In genomic region chr9:35669331-35670145, GRCh38 we compare ENCODE assay signal across 16 cellular contexts. TPM values are rescaled to one million over a fixed set of nuclear protein-coding genes. Genes with fewer than 3 reads are reported as not detected.
DNase-seq lines count a peak whose midpoint lies in the region; ATAC-seq, FAIRE-seq and TF ChIP-seq lines count a peak whose summit lies in the region.
"Had no signal": no experiment of that assay in that cellular context is flagged by ENCODE, and none has a peak within 500 bp of the region (broad histone marks: within the 10 kb centered on the region; RNA-seq: fewer than 3 reads in every experiment).

No MANE protein-coding gene starts in this region.

- WGBS in K562 (ENCODE audit: insufficient coverage, low coverage, missing lambda C conversion rate) = 44% methylated on average over 5 of the region's 6 CpGs
- WGBS in right lobe of liver (ENCODE audit: insufficient coverage, low coverage, low lambda C conversion rate, missing lambda C conversion rate) = 48% methylated on average over 6 of the region's 6 CpGs

- TF ChIP-seq POLR2A in breast epithelium (IDR thresholded peaks at IDR 0.05) (no peak), K562 (conservative IDR thresholded peaks at IDR 0.05) (no peak), right lobe of liver (IDR thresholded peaks at IDR 0.05) (no peak)

- H3K4me1 ChIP-seq in breast epithelium = no peaks in the 10 kb centered on the region
- H3K4me1 ChIP-seq in K562 (replicated peaks in 1 of 2; ENCODE audit: control insufficient read depth in 2 of 2, insufficient read depth in 2 of 2, low read length in 2 of 2) = peaks cover under 1 to 15% of the 10 kb centered on the region in 2 experiments; a peak in 3 of 5 replicates
- H3K4me1 ChIP-seq in right lobe of liver = peaks cover 0 to 21% (median 5%) of the 10 kb centered on the region in 4 donors

- TF ChIP-seq CTCF in MCF 10A (IDR thresholded peaks at IDR 0.05; ENCODE audit: unreplicated experiment) (no peak), breast epithelium (IDR thresholded peaks at IDR 0.05) (no peak), K562 (IDR thresholded peaks at IDR 0.05 in 2 of 3, conservative IDR thresholded peaks at IDR 0.05 in 1 of 3; ENCODE audit: insufficient read depth in 2 of 3, low read depth in 1 of 3, low read length in 3 of 3) (no peak), right lobe of liver (IDR thresholded peaks at IDR 0.05) (no peak)

- no peaks in the 10 kb centered on the region for H3K9me3 Mint-ChIP-seq in MCF 10A (ENCODE audit: unreplicated experiment)

- H3K36me3 ChIP-seq in breast epithelium (no peaks in the 10 kb centered on the region), K562 (ENCODE audit: control insufficient read depth, insufficient read depth, low read length) (no peaks in the 10 kb centered on the region), right lobe of liver (no peaks in the 10 kb centered on the region)
- H3K36me3 ChIP-seq: tibial artery had no signal

- TF ChIP-seq EP300 in K562 (IDR thresholded peaks at IDR 0.05; ENCODE audit: low read length) = no peak

- TF ChIP-seq RAD21 in K562 (CRISPR knock-in tag; conservative IDR thresholded peaks at IDR 0.05 in 1 of 2, IDR thresholded peaks at IDR 0.05 in 1 of 2) = no peak

- BruUV-seq in MCF 10A (replicated peaks; lab: Mats Ljungman, UMichigan) (no TSS peak), K562 (replicated peaks; lab: Mats Ljungman, UMichigan) (no TSS peak)

- H4K20me1 ChIP-seq in K562 (replicated peaks; ENCODE audit: control insufficient read depth, insufficient read depth, low read length) = no peaks in the 10 kb centered on the region

- no peaks in the 10 kb centered on the region for H3K36me3 Mint-ChIP-seq in MCF 10A (ENCODE audit: insufficient read depth, unreplicated experiment)
- H3K36me3 Mint-ChIP-seq: activated naive CD8-positive, alpha-beta T cell had no signal

- H3K4me3 Mint-ChIP-seq in MCF 10A (ENCODE audit: unreplicated experiment) = no peak overlapping the region
- H3K4me3 Mint-ChIP-seq: activated naive CD8-positive, alpha-beta T cell had no signal

- no peak overlapping the region for H3K4me2 ChIP-seq in K562 (ENCODE audit: insufficient read depth, low read length)

- in situ Hi-C loops in K562 (cut with MboI) = no loop called here

- H2AFZ ChIP-seq in K562 (ENCODE audit: low read depth, low read length) = peak overlapping the region; percentile 63

- POLR2A ChIA-PET in MCF 10A (lab: Yijun Ruan, JAX) = interaction anchor here (0.7 to 1.6 kb wide), 5 partner anchors 10 to 209 kb away, joined by 3 to 6 read pairs (median 3); partner anchors contain the start of genes CREB3 and TLN1
- POLR2A ChIA-PET in K562 (lab: Yijun Ruan, JAX) = interaction anchor here (0.5 to 1.2 kb wide), 3 partner anchors 10 to 21 kb away, joined by 3 to 10 read pairs (median 3); partner anchors contain the start of gene TPM2

- no peaks in the 10 kb centered on the region for H3K27me3 ChIP-seq in breast epithelium
- no peaks in the 10 kb centered on the region for H3K27me3 ChIP-seq in K562 (ENCODE audit: control insufficient read depth in 2 of 2, insufficient read depth in 2 of 2, low read length in 2 of 2)
- no peaks in the 10 kb centered on the region for H3K27me3 ChIP-seq in right lobe of liver
- H3K27me3 ChIP-seq: dorsolateral prefrontal cortex, tibial artery had no signal

- no peak overlapping the region for H3K4me3 ChIP-seq in breast epithelium
- H3K4me3 ChIP-seq in K562 = no peak overlapping the region
- no peak overlapping the region for H3K4me3 ChIP-seq in right lobe of liver
- H3K4me3 ChIP-seq: dorsolateral prefrontal cortex, tibial artery had no signal

- no peaks in the 10 kb centered on the region for H3K27me3 Mint-ChIP-seq in MCF 10A (ENCODE audit: insufficient read depth, unreplicated experiment)
- H3K27me3 Mint-ChIP-seq: activated naive CD8-positive, alpha-beta T cell had no signal

- H3K27ac Mint-ChIP-seq in MCF 10A (ENCODE audit: low read depth, unreplicated experiment) = no peak overlapping the region
- H3K27ac Mint-ChIP-seq: activated naive CD8-positive, alpha-beta T cell had no signal

- no peaks in the 10 kb centered on the region for H3K9me1 ChIP-seq in K562 (ENCODE audit: control insufficient read depth, insufficient read depth, low read length)

- no peaks in the 10 kb centered on the region for H3K9me3 ChIP-seq in breast epithelium
- no peaks in the 10 kb centered on the region for H3K9me3 ChIP-seq in K562 (replicated peaks; ENCODE audit: control insufficient read depth, insufficient read depth, low read depth, low read length)
- H3K9me3 ChIP-seq in right lobe of liver = no peaks in the 10 kb centered on the region
- H3K9me3 ChIP-seq: tibial artery had no signal

- H3K4me1 Mint-ChIP-seq in MCF 10A (ENCODE audit: insufficient read depth, unreplicated experiment) = peaks cover 15% of the 10 kb centered on the region

- intact Hi-C loops in MCF 10A (cut with micrococcal nuclease) (no loop called here), breast epithelium (cut with DNase I; ENCODE audit: low total_unique reads) (no loop called here), K562 (cut with micrococcal nuclease) (loop anchor here (10.0 kb wide), 1 partner anchor 145 kb away; the partner anchor contains the start of genes HINT2 and SPAG8), right lobe of liver (cut with DNase I) (loop anchor here in 1 of 2 donors (10.0 kb wide), 1 partner anchor 55 kb away; no protein-coding TSS in a partner anchor)

- H3K27ac ChIP-seq in breast epithelium (peak overlapping the region in 1 of 2 donors; percentile 27), K562 (ENCODE audit: extremely low read depth, low read depth, low read length) (no peak overlapping the region), right lobe of liver (peak overlapping the region; percentile 11 to 49 (median 20))
- H3K27ac ChIP-seq: dorsolateral prefrontal cortex, tibial artery had no signal

- CTCF ChIA-PET in MCF 10A (lab: Yijun Ruan, JAX) (interaction anchor here (0.6 to 3.9 kb wide), 7 partner anchors 11 to 143 kb away, joined by 3 to 24 read pairs (median 3); partner anchors contain the start of genes CCDC107 and RMRP), K562 (lab: Yijun Ruan, JAX; ENCODE audit: low intra/inter-chr PET ratio) (no interaction called here)

- H3K79me2 ChIP-seq in K562 (ENCODE audit: control insufficient read depth, insufficient read depth, low read length) = peaks cover 4% of the 10 kb centered on the region

- peak; percentile 38 for DNase-seq in MCF 10A (ENCODE audit: unreplicated experiment)
- DNase-seq in breast epithelium (ENCODE audit: low spot score in 2 of 2) = no peak
- DNase-seq in K562 (ENCODE audit: extremely low read depth in 1 of 4, low spot score in 3 of 4) = no peak
- DNase-seq in right lobe of liver = peak in 2 of 3 donors; percentile 64 to 84
- DNase-seq in hippocampal formation (lab: John Stamatoyannopoulos, UW) = no peak
- no peak for DNase-seq in NCI-H2171 (lab: John Stamatoyannopoulos, UW)
- DNase-seq in GM19239 (ENCODE audit: insufficient read length, low spot score) = no peak
- DNase-seq: dorsolateral prefrontal cortex, GDM1, NCI-H1694, tibial artery had no signal

- no peak overlapping the region; a peak in 1 of 4 replicates for H3K9ac ChIP-seq in K562 (ENCODE audit: insufficient read depth in 1 of 2, low read depth in 2 of 2, low read length in 2 of 2)

- ATAC-seq in K562 (no peak), right lobe of liver (peak; percentile 82 to 86 (median 84)), HG03432 (IDR thresholded peaks at IDR 0.05; ENCODE audit: unreplicated experiment) (no peak)
- ATAC-seq: sciatic nerve had no signal

- FAIRE-seq in K562 (lab: Jason Lieb, UNC) (no peak), GM19239 (lab: Jason Lieb, UNC) (no peak)

RNA-seq across cellular contexts. Expression of gene CA9, which starts 4.2 kb away (rescaled TPM):
- total RNA-seq in MCF 10A (2022) (not detected in 2 replicates), breast epithelium (1 to 10 TPM in 1 of 3 donors, under 1 TPM in 1, not detected in 1; 0.16 to 5.0 TPM), K562 (2014; rRNA removed) (0.36 and 0.45 TPM in 2 replicates), K562 (2014; rRNA removed; fragmentation: Illumina TruSeq; extraction: Trizol) (not detected in 2 replicates), K562 (2015; rRNA removed; fragmentation: Illumina TruSeq; extraction: Trizol) (not detected in 2 replicates), K562 (2021) (0.63 and 0.73 TPM in 2 replicates), right lobe of liver (1 to 10 TPM in 1 of 6 experiments, under 1 TPM in 4, not detected in 1; 0.64 to 1.6 (median 0.93) TPM)
- 3.0 and 11.1 TPM in 2 replicates for total RNA-seq in K562 (2011; cell fraction: chromatin; rRNA removed; ENCODE audit: low replicate concordance)
- total RNA-seq in K562 (2011; cell fraction: nucleolus; rRNA removed) = 11.6 and 14.5 TPM in 2 replicates
- 8.3 and 12.4 TPM in 2 replicates for total RNA-seq in K562 (2011; cell fraction: nucleoplasm; rRNA removed)
- polyA plus RNA-seq in K562 (2011; rRNA removed) (10.6 and 13.0 TPM in 2 replicates), K562 (2014; fragmentation: Illumina TruSeq; extraction: Trizol) (0.15 and 0.24 TPM in 2 replicates), K562 (2014; fragmentation: Nextera tagmentation; extraction: Ambion mirVana) (not detected), K562 (2014; rRNA removed) (0.60 TPM in 1 of 2 replicates, not detected in the other)
- 9.3 and 13.2 TPM in 2 replicates for polyA plus RNA-seq in K562 (2011; cell fraction: cytosol; rRNA removed)
- 9.5 and 15.2 TPM in 2 replicates for polyA plus RNA-seq in K562 (2011; cell fraction: nucleus; rRNA removed)
- 2.4 and 2.7 TPM in 2 replicates for polyA plus RNA-seq in K562 (2012)
- 1.4 and 1.5 TPM in 2 replicates for polyA minus RNA-seq in K562 (2011; rRNA and poly(A)+ RNA removed)
- 3.1 and 4.2 TPM in 2 replicates for polyA minus RNA-seq in K562 (2011; cell fraction: cytosol; rRNA and poly(A)+ RNA removed)
- polyA minus RNA-seq in K562 (2011; cell fraction: nucleus; rRNA and poly(A)+ RNA removed) = 0.78 and 1.2 TPM in 2 replicates
- total RNA-seq: glomerular endothelial cell, mesenteric fat pad, sciatic nerve had no signal

RNA-seq across cellular contexts. Expression of gene ARHGEF39, which starts 4.5 kb away (rescaled TPM):
- total RNA-seq in MCF 10A (2022) (2.9 and 5.1 TPM in 2 replicates), breast epithelium (1 to 10 TPM in 1 of 3 donors, under 1 TPM in 2; 0.59 to 1.6 (median 0.80) TPM), K562 (2014; rRNA removed) (7.6 and 7.7 TPM in 2 replicates), K562 (2014; rRNA removed; fragmentation: Illumina TruSeq; extraction: Trizol) (10.0 and 12.0 TPM in 2 replicates), K562 (2015; rRNA removed; fragmentation: Illumina TruSeq; extraction: Trizol) (12.7 and 12.9 TPM in 2 replicates), K562 (2021) (15.1 and 16.1 TPM in 2 replicates), right lobe of liver (1 to 10 TPM in 1 of 6 experiments, under 1 TPM in 5; 0.11 to 3.6 (median 0.43) TPM)
- total RNA-seq in K562 (2011; cell fraction: chromatin; rRNA removed; ENCODE audit: low replicate concordance) = 35.7 and 63.9 TPM in 2 replicates
- 41.4 and 45.8 TPM in 2 replicates for total RNA-seq in K562 (2011; cell fraction: nucleolus; rRNA removed)
- total RNA-seq in K562 (2011; cell fraction: nucleoplasm; rRNA removed) = 37.0 and 37.6 TPM in 2 replicates
- polyA plus RNA-seq in K562 (2011; rRNA removed) (20.7 and 20.8 TPM in 2 replicates), K562 (2014; fragmentation: Illumina TruSeq; extraction: Trizol) (19.6 and 21.7 TPM in 2 replicates), K562 (2014; fragmentation: Nextera tagmentation; extraction: Ambion mirVana) (1 to 10 TPM; 2.8 to 5.5 TPM), K562 (2014; rRNA removed) (17.2 and 21.7 TPM in 2 replicates)
- polyA plus RNA-seq in K562 (2011; cell fraction: cytosol; rRNA removed) = 16.1 and 21.4 TPM in 2 replicates
- 50.2 and 64.3 TPM in 2 replicates for polyA plus RNA-seq in K562 (2011; cell fraction: nucleus; rRNA removed)
- 9.6 and 15.8 TPM in 2 replicates for polyA plus RNA-seq in K562 (2012)
- polyA minus RNA-seq in K562 (2011; rRNA and poly(A)+ RNA removed) = 11.9 and 12.1 TPM in 2 replicates
- 10.7 and 12.1 TPM in 2 replicates for polyA minus RNA-seq in K562 (2011; cell fraction: cytosol; rRNA and poly(A)+ RNA removed)
- polyA minus RNA-seq in K562 (2011; cell fraction: nucleus; rRNA and poly(A)+ RNA removed) = 16.8 and 19.7 TPM in 2 replicates
- total RNA-seq: sciatic nerve had no signal

RNA-seq across cellular contexts. Expression of gene CCDC107, which starts 11.4 kb away (rescaled TPM):
- 10.6 and 12.5 TPM in 2 replicates for total RNA-seq in MCF 10A (2022)
- total RNA-seq in breast epithelium = 100 to 1,000 TPM in 1 of 3 donors, 10 to 100 TPM in 2; 18.3 to 102 (median 35.4) TPM
- total RNA-seq in K562 (2011; cell fraction: chromatin; rRNA removed; ENCODE audit: low replicate concordance) = 5.7 and 12.2 TPM in 2 replicates
- 13.5 and 13.7 TPM in 2 replicates for total RNA-seq in K562 (2011; cell fraction: nucleolus; rRNA removed)
- 9.7 and 11.8 TPM in 2 replicates for total RNA-seq in K562 (2011; cell fraction: nucleoplasm; rRNA removed)
- total RNA-seq in K562 (2014; rRNA removed) = 8.1 and 10.8 TPM in 2 replicates
- 3.5 and 4.2 TPM in 2 replicates for total RNA-seq in K562 (2014; rRNA removed; fragmentation: Illumina TruSeq; extraction: Trizol)
- total RNA-seq in K562 (2015; rRNA removed; fragmentation: Illumina TruSeq; extraction: Trizol) = 6.0 and 6.1 TPM in 2 replicates
- total RNA-seq in K562 (2021) = 7.0 and 9.7 TPM in 2 replicates
- polyA plus RNA-seq in K562 (2011; rRNA removed) = 6.6 and 7.7 TPM in 2 replicates
- polyA plus RNA-seq in K562 (2011; cell fraction: cytosol; rRNA removed) = 7.4 and 13.4 TPM in 2 replicates
- 9.8 and 11.3 TPM in 2 replicates for polyA plus RNA-seq in K562 (2011; cell fraction: nucleus; rRNA removed)
- polyA plus RNA-seq in K562 (2012) = 6.8 and 9.9 TPM in 2 replicates
- 4.7 and 5.1 TPM in 2 replicates for polyA plus RNA-seq in K562 (2014; fragmentation: Illumina TruSeq; extraction: Trizol)
- polyA plus RNA-seq in K562 (2014; fragmentation: Nextera tagmentation; extraction: Ambion mirVana) = under 1 TPM in 1 of 2 experiments, not detected in 1; 0.35 TPM
- 9.9 and 11.3 TPM in 2 replicates for polyA plus RNA-seq in K562 (2014; rRNA removed)
- polyA minus RNA-seq in K562 (2011; rRNA and poly(A)+ RNA removed) = 2.0 and 3.0 TPM in 2 replicates
- polyA minus RNA-seq in K562 (2011; cell fraction: cytosol; rRNA and poly(A)+ RNA removed) = 2.2 and 4.6 TPM in 2 replicates
- polyA minus RNA-seq in K562 (2011; cell fraction: nucleus; rRNA and poly(A)+ RNA removed) = 4.2 and 5.2 TPM in 2 replicates
- 10 to 100 TPM; 10.0 to 24.2 (median 15.3) TPM for total RNA-seq in right lobe of liver

RNA-seq across cellular contexts. Expression of gene RMRP, which starts 11.7 kb away (rescaled TPM):
- total RNA-seq in MCF 10A (2022) (13,245 and 17,503 TPM in 2 replicates), breast epithelium (1,000 to 10,000 TPM; 1,664 to 2,064 (median 2,058) TPM), K562 (2014; rRNA removed) (32,097 and 89,974 TPM in 2 replicates), K562 (2014; rRNA removed; fragmentation: Illumina TruSeq; extraction: Trizol) (175 and 799 TPM in 2 replicates), K562 (2015; rRNA removed; fragmentation: Illumina TruSeq; extraction: Trizol) (29,003 and 31,020 TPM in 2 replicates), K562 (2021) (25,789 and 26,070 TPM in 2 replicates), right lobe of liver (over 10,000 TPM in 2 of 6 experiments, 1,000 to 10,000 TPM in 4; 1,534 to 17,791 (median 6,650) TPM)
- total RNA-seq in K562 (2011; cell fraction: chromatin; rRNA removed; ENCODE audit: low replicate concordance) = 2,409 and 13,688 TPM in 2 replicates
- total RNA-seq in K562 (2011; cell fraction: nucleolus; rRNA removed) = 206,583 and 250,153 TPM in 2 replicates
- 28,297 and 120,670 TPM in 2 replicates for total RNA-seq in K562 (2011; cell fraction: nucleoplasm; rRNA removed)
- polyA plus RNA-seq in K562 (2011; rRNA removed) (30.6 and 75.7 TPM in 2 replicates), K562 (2014; fragmentation: Illumina TruSeq; extraction: Trizol) (not detected in 2 replicates), K562 (2014; fragmentation: Nextera tagmentation; extraction: Ambion mirVana) (not detected), K562 (2014; rRNA removed) (968 and 2,315 TPM in 2 replicates)
- 259 and 413 TPM in 2 replicates for polyA plus RNA-seq in K562 (2011; cell fraction: cytosol; rRNA removed)
- 1,135 and 1,314 TPM in 2 replicates for polyA plus RNA-seq in K562 (2011; cell fraction: nucleus; rRNA removed)
- polyA plus RNA-seq in K562 (2012) = 26.0 and 33.8 TPM in 2 replicates
- polyA minus RNA-seq in K562 (2011; rRNA and poly(A)+ RNA removed) = 12,492 and 15,730 TPM in 2 replicates
- polyA minus RNA-seq in K562 (2011; cell fraction: cytosol; rRNA and poly(A)+ RNA removed) = 24,287 and 37,114 TPM in 2 replicates
- 96,449 and 361,724 TPM in 2 replicates for polyA minus RNA-seq in K562 (2011; cell fraction: nucleus; rRNA and poly(A)+ RNA removed)

RNA-seq across cellular contexts. Expression of gene SIT1, which starts 18.8 kb away (rescaled TPM):
- total RNA-seq in MCF 10A (2022) = not detected in 2 replicates
- total RNA-seq in breast epithelium = 1 to 10 TPM; 1.2 to 3.2 (median 1.3) TPM
- total RNA-seq in K562 (2011; cell fraction: chromatin; rRNA removed; ENCODE audit: low replicate concordance) = not detected in 2 replicates
- total RNA-seq in K562 (2011; cell fraction: nucleolus; rRNA removed) = not detected in 2 replicates
- not detected in 2 replicates for total RNA-seq in K562 (2011; cell fraction: nucleoplasm; rRNA removed)
- total RNA-seq in K562 (2014; rRNA removed) = not detected in 2 replicates
- total RNA-seq in K562 (2014; rRNA removed; fragmentation: Illumina TruSeq; extraction: Trizol) = not detected in 2 replicates
- not detected in 2 replicates for total RNA-seq in K562 (2015; rRNA removed; fragmentation: Illumina TruSeq; extraction: Trizol)
- 0.16 TPM in 1 of 2 replicates, not detected in the other for total RNA-seq in K562 (2021)
- polyA plus RNA-seq in K562 (2011; rRNA removed) = not detected in 2 replicates
- polyA plus RNA-seq in K562 (2011; cell fraction: cytosol; rRNA removed) = not detected in 2 replicates
- polyA plus RNA-seq in K562 (2011; cell fraction: nucleus; rRNA removed) = 0.14 TPM in 1 of 2 replicates, not detected in the other
- polyA plus RNA-seq in K562 (2012) = 0.11 TPM in 1 of 2 replicates, not detected in the other
- polyA plus RNA-seq in K562 (2014; fragmentation: Illumina TruSeq; extraction: Trizol) = not detected in 2 replicates
- not detected for polyA plus RNA-seq in K562 (2014; fragmentation: Nextera tagmentation; extraction: Ambion mirVana)
- 0.13 TPM in 1 of 2 replicates, not detected in the other for polyA plus RNA-seq in K562 (2014; rRNA removed)
- not detected in 2 replicates for polyA minus RNA-seq in K562 (2011; rRNA and poly(A)+ RNA removed)
- not detected in 2 replicates for polyA minus RNA-seq in K562 (2011; cell fraction: cytosol; rRNA and poly(A)+ RNA removed)
- polyA minus RNA-seq in K562 (2011; cell fraction: nucleus; rRNA and poly(A)+ RNA removed) = not detected in 2 replicates
- under 1 TPM in 5 of 6 experiments, not detected in 1; 0.18 to 0.58 (median 0.37) TPM for total RNA-seq in right lobe of liver
- total RNA-seq: glomerular endothelial cell had no signal

Comparison
In these comparisons a context has a peak if more than half of its experiments do, and no peak if none do; other contexts are left out.
1. DNase-seq: peak in MCF 10A (single experiment) and right lobe of liver (2 of 3); none in breast epithelium (0 of 2), K562 (0 of 4), hippocampal formation (0 of 2), NCI-H2171 (single experiment) and GM19239 (single experiment).
2. ATAC-seq: peak in right lobe of liver (4 of 4); none in K562 (single experiment) and HG03432 (single experiment).